21 cellular contexts compared by ENCODE assay signal in genomic region chr5:169599451-169599850, GRCh38. TPM values are rescaled to one million over a fixed set of nuclear protein-coding genes. Genes with fewer than 3 reads are reported as not detected.
DNase-seq lines count a peak whose midpoint lies in the region; FAIRE-seq and TF ChIP-seq lines count a peak whose summit lies in the region.
"Had no signal": no experiment of that assay in that cellular context is flagged by ENCODE, and none has a peak within 500 bp of the region (broad histone marks: within the 10 kb centered on the region; RNA-seq: fewer than 3 reads in every experiment).

No MANE protein-coding gene starts in this region.

- H3K36me3 ChIP-seq in astrocyte (ENCODE audit: insufficient read depth, low read length) = peaks cover 74% of the 10 kb centered on the region

- no peaks in the 10 kb centered on the region for H4K20me1 ChIP-seq in astrocyte (ENCODE audit: insufficient read depth, low read length)

- no peak overlapping the region for H2AFZ ChIP-seq in astrocyte (ENCODE audit: low read depth, low read length)

- no peak for DNase-seq in T-helper 1 cell
- DNase-seq in astrocyte (ENCODE audit: low read depth) = peak; percentile 42
- DNase-seq in epithelial cell of proximal tubule (ENCODE audit: low read depth) = no peak
- DNase-seq in SKM-1 treated with dmso at 0.1 percent for 144 hours (lab: John Stamatoyannopoulos, UW; ENCODE audit: unreplicated experiment) = no peak
- no peak for DNase-seq in iPS-NIHi11 (ENCODE audit: low spot score)
- no peak for DNase-seq in anterior cingulate cortex (lab: John Stamatoyannopoulos, UW)
- no peak for DNase-seq in glomerular visceral epithelial cell (ENCODE audit: extremely low spot score)
- DNase-seq: Calu3; CD4-positive, alpha-beta memory T cell; DMS53; H9; NCI-H1048; NCI-H1436 treated with DMSO at 0.1 percent for 48 hours; NCI-H2029 treated with DMSO at 0.1 percent for 48 hours; NCI-H510A treated with DMSO at 0.1 percent for 48 hours; NCI-H82; Peyer's patch; Right ventricle myocardium superior had no signal

- no peaks in the 10 kb centered on the region for H3K27me3 ChIP-seq in astrocyte (ENCODE audit: insufficient read depth, low read length)
- H3K27me3 ChIP-seq: Peyer's patch had no signal

- peaks cover 3% of the 10 kb centered on the region for H3K79me2 ChIP-seq in astrocyte (ENCODE audit: insufficient read depth, low read length)

- no peak overlapping the region for H3K4me2 ChIP-seq in astrocyte (ENCODE audit: low read length)

- no peaks in the 10 kb centered on the region for H3K27me3 Mint-ChIP-seq in T-helper 1 cell treated with Interleukin-12 subunit alpha and Interleukin-12 subunit beta and Interleukin-4 antibody, amounts not matched to agents 30 μg/mL and 1 μg/mL, for 36 hours (ENCODE audit: low read depth)
- H3K27me3 Mint-ChIP-seq in astrocyte (ENCODE audit: low read depth, unreplicated experiment) = no peaks in the 10 kb centered on the region
- H3K27me3 Mint-ChIP-seq: CD4-positive, alpha-beta memory T cell had no signal

- peaks cover 35% of the 10 kb centered on the region for H3K36me3 Mint-ChIP-seq in T-helper 1 cell treated with Interleukin-12 subunit alpha and Interleukin-12 subunit beta and Interleukin-4 antibody, amounts not matched to agents 30 μg/mL and 1 μg/mL, for 36 hours (ENCODE audit: low read depth)
- peaks cover 4% of the 10 kb centered on the region for H3K36me3 Mint-ChIP-seq in astrocyte (ENCODE audit: low read depth, unreplicated experiment)

- no peak overlapping the region for H3K4me3 ChIP-seq in astrocyte (ENCODE audit: insufficient read depth, low read depth, low read length)
- no peak overlapping the region for H3K4me3 ChIP-seq in epithelial cell of proximal tubule (ENCODE audit: low read depth, low read length)
- H3K4me3 ChIP-seq: K562, Peyer's patch had no signal

- no peak overlapping the region for H3K4me3 Mint-ChIP-seq in T-helper 1 cell treated with Interleukin-12 subunit alpha and Interleukin-12 subunit beta and Interleukin-4 antibody, amounts not matched to agents 30 μg/mL and 1 μg/mL, for 36 hours
- H3K4me3 Mint-ChIP-seq in astrocyte (ENCODE audit: unreplicated experiment) = no peak overlapping the region
- H3K4me3 Mint-ChIP-seq: CD4-positive, alpha-beta memory T cell; H9 had no signal

- no peaks in the 10 kb centered on the region for H3K9me3 ChIP-seq in astrocyte (ENCODE audit: insufficient read depth, low read depth, low read length)
- H3K9me3 ChIP-seq: Peyer's patch had no signal

- peaks cover 3% of the 10 kb centered on the region for H3K4me1 Mint-ChIP-seq in T-helper 1 cell treated with Interleukin-12 subunit alpha and Interleukin-12 subunit beta and Interleukin-4 antibody, amounts not matched to agents 30 μg/mL and 1 μg/mL, for 36 hours (ENCODE audit: low read depth)
- H3K4me1 Mint-ChIP-seq in astrocyte (ENCODE audit: low read depth, unreplicated experiment) = no peaks in the 10 kb centered on the region
- H3K4me1 Mint-ChIP-seq: CD4-positive, alpha-beta memory T cell; H9 had no signal

- H3K9me3 Mint-ChIP-seq in T-helper 1 cell treated with Interleukin-12 subunit alpha and Interleukin-12 subunit beta and Interleukin-4 antibody, amounts not matched to agents 30 μg/mL and 1 μg/mL, for 36 hours = no peaks in the 10 kb centered on the region
- no peaks in the 10 kb centered on the region for H3K9me3 Mint-ChIP-seq in astrocyte (ENCODE audit: unreplicated experiment)
- H3K9me3 Mint-ChIP-seq: CD4-positive, alpha-beta memory T cell; H9 had no signal

- FAIRE-seq in astrocyte (lab: Jason Lieb, UNC) = no peak
- FAIRE-seq: K562 had no signal

- TF ChIP-seq CTCF in astrocyte (IDR thresholded peaks at IDR 0.05; ENCODE audit: insufficient read depth, low read depth, low read length) = no peak
- TF ChIP-seq CTCF in epithelial cell of proximal tubule (conservative IDR thresholded peaks at IDR 0.05; ENCODE audit: low read depth, low read length) = peak; percentile 16

- no peaks in the 10 kb centered on the region for H3K4me1 ChIP-seq in astrocyte (ENCODE audit: insufficient read depth, low read length)
- H3K4me1 ChIP-seq: Peyer's patch had no signal

- H3K27ac ChIP-seq in astrocyte (ENCODE audit: low read depth, low read length) = no peak overlapping the region
- H3K27ac ChIP-seq: 22Rv1, Peyer's patch had no signal

- H3K27ac Mint-ChIP-seq in T-helper 1 cell treated with Interleukin-12 subunit alpha and Interleukin-12 subunit beta and Interleukin-4 antibody, amounts not matched to agents 30 μg/mL and 1 μg/mL, for 36 hours = peak overlapping the region; percentile 16
- H3K27ac Mint-ChIP-seq in astrocyte (ENCODE audit: unreplicated experiment) = no peak overlapping the region
- H3K27ac Mint-ChIP-seq: CD4-positive, alpha-beta memory T cell had no signal

- H3K9ac ChIP-seq in astrocyte (ENCODE audit: low read length) = no peak overlapping the region

RNA-seq across cellular contexts. Expression of gene SPDL1, which starts 15.9 kb away (rescaled TPM):
- total RNA-seq in astrocyte (20.2 and 27.0 TPM in 2 replicates), epithelial cell of proximal tubule (73.2 and 92.2 TPM in 2 replicates)

RNA-seq across cellular contexts. Expression of gene DOCK2, which starts 37.6 kb away (rescaled TPM):
- total RNA-seq in astrocyte (0.43 and 0.66 TPM in 2 replicates), epithelial cell of proximal tubule (18.4 and 30.4 TPM in 2 replicates)
- total RNA-seq: Calu3 had no signal

Comparison
In these comparisons a context has a peak if more than half of its experiments do, and no peak if none do; other contexts are left out.
1. RNA of gene DOCK2, which starts 37.6 kb away (total RNA-seq): 18.4 to 30.4 TPM in epithelial cell of proximal tubule; 0.43 to 0.66 TPM in astrocyte; every median in the first group is over 10 times any median in the second.